In the genomic region with DNA sequence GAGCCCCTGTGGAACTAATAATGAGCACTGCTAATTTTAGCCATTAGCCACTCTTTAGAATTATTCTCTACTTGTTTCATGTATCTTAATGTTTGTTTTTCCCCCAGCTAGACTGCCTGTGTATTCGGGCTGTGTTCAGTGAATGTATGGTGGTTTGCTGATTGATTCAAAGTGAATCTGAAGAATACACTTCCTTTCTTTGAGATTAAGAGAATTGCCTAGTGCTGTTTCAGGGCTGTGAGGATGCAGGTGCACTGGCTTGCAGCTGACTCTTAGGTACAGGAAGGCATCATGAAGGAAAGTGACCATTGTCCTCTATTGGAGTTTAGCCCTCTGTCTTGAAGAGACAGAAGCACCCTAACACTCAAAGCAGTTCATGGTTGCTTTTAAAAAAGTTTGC, we compare ENCODE assay signal across 11 cellular contexts.
DNase-seq lines count a peak whose midpoint lies in the region; ATAC-seq and TF ChIP-seq lines count a peak whose summit lies in the region.
"Had no signal": no experiment of that assay in that cellular context is flagged by ENCODE, and none has a peak within 500 bp of the region (broad histone marks: within the 10 kb centered on the region; RNA-seq: fewer than 3 reads in every experiment).

No MANE protein-coding gene starts in this region.

- H3K4me3 Mint-ChIP-seq in activated T-helper 1 cell treated with anti-CD3 and anti-CD28 coated beads, Interleukin-12 subunit alpha, Interleukin-12 subunit beta, Interleukin-2, Interleukin-4 antibody, amounts not matched to agents 30 ng/mL and 10 ng/mL and 1 ng/mL, durations not matched to agents 14 hours and 24 hours and 36 hours: no peak overlapping the region

- no peak for TF ChIP-seq CTCF in smooth muscle cell (IDR thresholded peaks at IDR 0.05; ENCODE audit: borderline replicate concordance, insufficient read depth, poor library complexity, severe bottlenecking)

- in situ Hi-C loops in G401 (cut with HindIII; ENCODE audit: low sequenced_read_pairs): no loop called here

- peaks cover 2% of the 10 kb centered on the region for H3K36me3 Mint-ChIP-seq in activated T-helper 1 cell treated with anti-CD3 and anti-CD28 coated beads, Interleukin-12 subunit alpha, Interleukin-12 subunit beta, Interleukin-2, Interleukin-4 antibody, amounts not matched to agents 30 ng/mL and 10 ng/mL and 1 ng/mL, durations not matched to agents 14 hours and 24 hours and 36 hours (ENCODE audit: low read depth)

- intact Hi-C loops in activated T-helper 1 cell treated with anti-CD3 and anti-CD28 coated beads, Interleukin-12 subunit alpha, Interleukin-12 subunit beta, Interleukin-2, Interleukin-4 antibody, amounts not matched to agents 30 ng/mL and 10 ng/mL and 1 ng/mL, durations not matched to agents 14 hours and 24 hours and 36 hours (cut with micrococcal nuclease): no loop called here

- peaks cover 5% of the 10 kb centered on the region for H4K20me1 ChIP-seq in smooth muscle cell (ENCODE audit: low read depth)

- WGBS in smooth muscle cell (ENCODE audit: low lambda C conversion rate): 97% methylated on average over 1 of the region's 1 CpG

- peak; percentile 55 for ATAC-seq in GM18520 (IDR thresholded peaks at IDR 0.05; ENCODE audit: unreplicated experiment)
- ATAC-seq in GM21367 (IDR thresholded peaks at IDR 0.05; ENCODE audit: unreplicated experiment): peak; percentile 73
- ATAC-seq in HG03064 (IDR thresholded peaks at IDR 0.05; ENCODE audit: low read depth, unreplicated experiment): peak; percentile 93
- ATAC-seq: left colon had no signal

- H3K4me3 ChIP-seq in smooth muscle cell: no peak overlapping the region

- peak overlapping the region; percentile 5 for H3K27ac Mint-ChIP-seq in activated T-helper 1 cell treated with anti-CD3 and anti-CD28 coated beads, Interleukin-12 subunit alpha, Interleukin-12 subunit beta, Interleukin-2, Interleukin-4 antibody, amounts not matched to agents 30 ng/mL and 10 ng/mL and 1 ng/mL, durations not matched to agents 14 hours and 24 hours and 36 hours

- no peak for TF ChIP-seq POLR2A in erythroblast (IDR thresholded peaks at IDR 0.05; ENCODE audit: low read length)

- H3K27ac ChIP-seq in smooth muscle cell (ENCODE audit: low read depth): no peak overlapping the region

- no peaks in the 10 kb centered on the region for H3K27me3 Mint-ChIP-seq in activated T-helper 1 cell treated with anti-CD3 and anti-CD28 coated beads, Interleukin-12 subunit alpha, Interleukin-12 subunit beta, Interleukin-2, Interleukin-4 antibody, amounts not matched to agents 30 ng/mL and 10 ng/mL and 1 ng/mL, durations not matched to agents 14 hours and 24 hours and 36 hours (ENCODE audit: insufficient read depth)

- no peaks in the 10 kb centered on the region for H3K36me3 ChIP-seq in smooth muscle cell (ENCODE audit: low read depth)

- no peaks in the 10 kb centered on the region for H3K9me3 Mint-ChIP-seq in activated T-helper 1 cell treated with anti-CD3 and anti-CD28 coated beads, Interleukin-12 subunit alpha, Interleukin-12 subunit beta, Interleukin-2, Interleukin-4 antibody, amounts not matched to agents 30 ng/mL and 10 ng/mL and 1 ng/mL, durations not matched to agents 14 hours and 24 hours and 36 hours

- peaks cover 3% of the 10 kb centered on the region for H3K79me2 ChIP-seq in smooth muscle cell (ENCODE audit: low read depth)

- H2AFZ ChIP-seq in smooth muscle cell (ENCODE audit: low read depth): no peak overlapping the region

- peaks cover 15% of the 10 kb centered on the region for H3K4me1 ChIP-seq in smooth muscle cell (ENCODE audit: low read depth)

- no peak overlapping the region for H3K4me2 ChIP-seq in smooth muscle cell

- no peaks in the 10 kb centered on the region for H3F3A ChIP-seq in smooth muscle cell (ENCODE audit: low read depth)

- no peaks in the 10 kb centered on the region for H3K9me3 ChIP-seq in smooth muscle cell (replicated peaks; ENCODE audit: low read depth)

- H3K27me3 ChIP-seq in smooth muscle cell (ENCODE audit: low read depth): no peaks in the 10 kb centered on the region

- DNase-seq in activated T-helper 1 cell treated with anti-CD3 and anti-CD28 coated beads, Interleukin-12 subunit alpha, Interleukin-12 subunit beta, Interleukin-2, Interleukin-4 antibody, amounts not matched to agents 30 ng/mL and 10 ng/mL and 1 ng/mL, durations not matched to agents 14 hours and 24 hours and 36 hours (ENCODE audit: low spot score): no peak
- DNase-seq in G401 (ENCODE audit: low spot score) (no peak), erythroblast (lab: John Stamatoyannopoulos, UW) (no peak), anterior cingulate cortex (lab: John Stamatoyannopoulos, UW) (no peak), smooth muscle cell (lab: John Stamatoyannopoulos, UW; ENCODE audit: unreplicated experiment) (no peak)
- DNase-seq: activated CD4-positive, alpha-beta T cell treated with anti-CD3 and anti-CD28 coated beads, Interleukin-2, amount 50 U/mL, for 1 hour; left colon; Right ventricle myocardium superior had no signal

- peaks cover 21% of the 10 kb centered on the region for H3K4me1 Mint-ChIP-seq in activated T-helper 1 cell treated with anti-CD3 and anti-CD28 coated beads, Interleukin-12 subunit alpha, Interleukin-12 subunit beta, Interleukin-2, Interleukin-4 antibody, amounts not matched to agents 30 ng/mL and 10 ng/mL and 1 ng/mL, durations not matched to agents 14 hours and 24 hours and 36 hours (ENCODE audit: low read depth)

- H3K9ac ChIP-seq in smooth muscle cell (ENCODE audit: low read depth): no peak overlapping the region
